16 cellular contexts compared by ENCODE assay signal in genomic region chr22:44537016-44537936, GRCh38. TPM values are rescaled to one million over a fixed set of nuclear protein-coding genes. Genes with fewer than 3 reads are reported as not detected.
DNase-seq lines count a peak whose midpoint lies in the region; TF ChIP-seq lines count a peak whose summit lies in the region.
"Had no signal": no experiment of that assay in that cellular context is flagged by ENCODE, and none has a peak within 500 bp of the region (broad histone marks: within the 10 kb centered on the region; RNA-seq: fewer than 3 reads in every experiment).

No MANE protein-coding gene starts in this region.

- H3K79me2 ChIP-seq in PC-9 (ENCODE audit: low read depth) (no peaks in the 10 kb centered on the region), hepatocyte (no peaks in the 10 kb centered on the region)

- POLR2A ChIA-PET in PC-9 (lab: Charles Lee; ENCODE audit: unreplicated experiment): no interaction called here

- peaks cover 20% of the 10 kb centered on the region for H3F3A ChIP-seq in PC-9 (ENCODE audit: insufficient read depth, low read depth)

- peaks cover 18% of the 10 kb centered on the region for H3K4me1 ChIP-seq in PC-9 (replicated peaks; ENCODE audit: insufficient read depth)
- no peaks in the 10 kb centered on the region for H3K4me1 ChIP-seq in hepatocyte (ENCODE audit: insufficient read depth)
- no peaks in the 10 kb centered on the region for H3K4me1 ChIP-seq in ascending aorta

- H3K27ac ChIP-seq in PC-9 (no peak overlapping the region), hepatocyte (no peak overlapping the region), ascending aorta (no peak overlapping the region)
- H3K27ac ChIP-seq: C4-2B had no signal

- H3K9me3 ChIP-seq in PC-9 (ENCODE audit: insufficient read depth, low read depth) (no peaks in the 10 kb centered on the region), hepatocyte (ENCODE audit: low read depth) (no peaks in the 10 kb centered on the region), ascending aorta (no peaks in the 10 kb centered on the region)

- H3K36me3 Mint-ChIP-seq in mesothelial cell of epicardium: no peaks in the 10 kb centered on the region

- intact Hi-C loops in PC-9 (cut with micrococcal nuclease; ENCODE audit: unreplicated experiment) (no loop called here), ascending aorta (cut with DNase I) (no loop called here)

- H3K4me3 Mint-ChIP-seq in mesothelial cell of epicardium: no peak overlapping the region

- no TSS peak for BruUV-seq in PC-9 (replicated peaks; lab: Mats Ljungman, UMichigan)

- no peak overlapping the region for H3K4me3 ChIP-seq in H7 (ENCODE audit: insufficient read depth, low read depth, low read length)
- H3K4me3 ChIP-seq in PC-9: peak overlapping the region; percentile 16; the same call in 1 of the 2 replicates
- H3K4me3 ChIP-seq in hepatocyte: no peak overlapping the region
- H3K4me3 ChIP-seq in ascending aorta: no peak overlapping the region
- H3K4me3 ChIP-seq: GM12878 had no signal

- H3K9me3 Mint-ChIP-seq in mesothelial cell of epicardium: no peaks in the 10 kb centered on the region

- WGBS in hepatocyte (ENCODE audit: low lambda C conversion rate, missing lambda C conversion rate): 58% methylated on average over 16 of the region's 16 CpGs

- H4K20me1 ChIP-seq in PC-9 (ENCODE audit: insufficient read depth) (no peaks in the 10 kb centered on the region), hepatocyte (ENCODE audit: insufficient read depth, poor library complexity, severe bottlenecking) (no peaks in the 10 kb centered on the region)

- H3K27me3 Mint-ChIP-seq in mesothelial cell of epicardium (ENCODE audit: low read depth): peaks cover 81% of the 10 kb centered on the region

- H3K9me2 ChIP-seq in PC-9 (ENCODE audit: insufficient read depth) (no peaks in the 10 kb centered on the region), hepatocyte (replicated peaks; ENCODE audit: insufficient read depth) (no peaks in the 10 kb centered on the region)

- H3K4me1 Mint-ChIP-seq in mesothelial cell of epicardium: no peaks in the 10 kb centered on the region

- H3K27me3 ChIP-seq in H7 (ENCODE audit: control insufficient read depth, insufficient read depth, low read length): no peaks in the 10 kb centered on the region
- no peaks in the 10 kb centered on the region for H3K27me3 ChIP-seq in PC-9 (ENCODE audit: insufficient read depth, low read depth)
- no peaks in the 10 kb centered on the region for H3K27me3 ChIP-seq in hepatocyte
- H3K27me3 ChIP-seq in ascending aorta: no peaks in the 10 kb centered on the region

- H3K27ac Mint-ChIP-seq in mesothelial cell of epicardium: no peak overlapping the region

- H2AFZ ChIP-seq in PC-9 (no peak overlapping the region; the same call in 1 of the 2 replicates), hepatocyte (no peak overlapping the region)

- DNase-seq in DMS53 (lab: John Stamatoyannopoulos, UW): peak; percentile 47
- DNase-seq in DMS53 treated with DMSO at 0.1 percent for 48 hours (lab: John Stamatoyannopoulos, UW; ENCODE audit: unreplicated experiment): no peak
- DNase-seq in H7: peak; percentile 63
- no peak for DNase-seq in PC-9
- DNase-seq in hepatocyte (ENCODE audit: low spot score): no peak
- no peak for DNase-seq in ascending aorta (ENCODE audit: low spot score in 2 of 2)
- no peak for DNase-seq in SK-N-DZ (ENCODE audit: low spot score)
- DNase-seq in mesothelial cell of epicardium (ENCODE audit: low spot score in 2 of 2, unreplicated experiment in 2 of 2): no peak
- DNase-seq: 8988T, KG1, NCI-H1105 treated with DMSO at 0.1 percent for 48 hours, NCI-H1930, NCI-H446, SIG-M5 had no signal

- no peak for TF ChIP-seq CTCF in PC-9 (conservative IDR thresholded peaks at IDR 0.05)
- no peak for TF ChIP-seq CTCF in hepatocyte (IDR thresholded peaks at IDR 0.05; ENCODE audit: poor library complexity)
- no peak for TF ChIP-seq CTCF in ascending aorta (IDR thresholded peaks at IDR 0.05)
- no peak for TF ChIP-seq CTCF in mesothelial cell of epicardium (IDR thresholded peaks at IDR 0.05; ENCODE audit: unreplicated experiment)

- H3K4me2 ChIP-seq in PC-9: peak overlapping the region; percentile 68
- H3K4me2 ChIP-seq in hepatocyte: peak overlapping the region; percentile 50

- CTCF ChIA-PET in PC-9 (lab: Charles Lee): no interaction called here

- no peaks in the 10 kb centered on the region for H3K36me3 ChIP-seq in H7 (replicated peaks; ENCODE audit: control insufficient read depth, insufficient read depth, low read length)
- no peaks in the 10 kb centered on the region for H3K36me3 ChIP-seq in PC-9 (ENCODE audit: low read depth)
- no peaks in the 10 kb centered on the region for H3K36me3 ChIP-seq in hepatocyte (replicated peaks; ENCODE audit: insufficient read depth, low read depth)
- H3K36me3 ChIP-seq in ascending aorta: no peaks in the 10 kb centered on the region

RNA-seq across cellular contexts. Expression of gene RTL6, which starts 39.2 kb away (rescaled TPM):
- total RNA-seq in H7 (2014; rRNA removed; shearing (Covaris generic)): 13.9 and 16.6 TPM in 2 replicates
- 25.0 and 25.1 TPM in 2 replicates for total RNA-seq in PC-9 (2021)
- total RNA-seq in hepatocyte: 20.6 and 23.4 TPM in 2 replicates
- polyA plus RNA-seq in hepatocyte: 13.0 and 15.3 TPM in 2 replicates
- total RNA-seq in ascending aorta: 26.8 TPM
- 32.7 and 35.5 TPM in 2 replicates for polyA plus RNA-seq in SK-N-DZ (2014; cell fraction: cytosol; rRNA removed)
- polyA plus RNA-seq in SK-N-DZ (2014; cell fraction: nucleus; rRNA removed): 10.2 and 12.2 TPM in 2 replicates
- total RNA-seq in mesothelial cell of epicardium: 47.5 to 48.3 TPM (median 47.6 TPM) in 3 replicates

Comparison
In these comparisons a context has a peak if more than half of its experiments do, and no peak if none do; other contexts are left out.
1. DNase-seq: peak in DMS53 (single experiment) and H7 (single experiment); none in DMS53 treated with DMSO at 0.1 percent for 48 hours (single experiment), PC-9 (0 of 2), hepatocyte (single experiment), ascending aorta (0 of 2), SK-N-DZ (single experiment) and mesothelial cell of epicardium (0 of 2).